In the genomic region with DNA sequence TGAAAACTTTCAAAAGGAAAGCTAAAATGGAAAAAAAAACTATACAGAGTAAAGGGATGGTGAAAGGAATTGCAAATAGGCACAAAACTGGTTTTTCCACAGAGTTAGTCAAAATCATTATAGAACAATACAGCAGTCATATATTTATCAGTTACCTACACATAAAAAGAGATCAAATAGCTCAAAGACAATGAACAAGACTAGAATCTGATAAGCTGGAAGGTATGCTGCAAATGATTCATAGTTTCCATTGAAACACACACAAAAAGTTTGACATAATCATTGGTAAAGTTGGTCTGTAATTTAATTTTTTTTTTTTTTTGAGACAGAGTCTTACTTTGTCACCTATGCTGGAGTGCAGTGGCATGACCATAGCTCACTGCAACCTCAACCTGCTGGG, we compare ENCODE assay signal across 21 cellular contexts.
A peak's percentile ranks its signal among the peaks of the same experiment; 100 is the strongest.
DNase-seq lines count a peak whose midpoint lies in the region; TF ChIP-seq lines count a peak whose summit lies in the region.
"Had no signal": no experiment of that assay in that cellular context is flagged by ENCODE, and none has a peak within 500 bp of the region (broad histone marks: within the 10 kb centered on the region; RNA-seq: fewer than 3 reads in every experiment).

No MANE protein-coding gene starts in this region.

- CTCF ChIA-PET in Calu3 (lab: Charles Lee) (interaction anchor here (0.6 to 0.9 kb wide), 3 partner anchors 15 to 653 kb away, joined by 3 to 5 read pairs (median 3); no protein-coding TSS in a partner anchor), PC-9 (lab: Charles Lee) (interaction anchor here (0.7 to 1.1 kb wide), 2 partner anchors 51 to 448 kb away, joined by 3 to 7 read pairs; no protein-coding TSS in a partner anchor)

- H3K36me3 ChIP-seq in PC-9 (ENCODE audit: low read depth) = no peaks in the 10 kb centered on the region

- DNase-seq in Calu3 (no peak), PC-9 (peak in 1 of 2 experiments; percentile 76), epithelial cell of esophagus (ENCODE audit: low read depth) (peak; percentile 1), nephron progenitor cell (no peak), AML-193 (lab: John Stamatoyannopoulos, UW) (no peak), C1 segment of cervical spinal cord (lab: John Stamatoyannopoulos, UW) (no peak), HuH-7 (ENCODE audit: low spot score) (no peak)
- DNase-seq: 8988T; ACHN; Caco-2; CD4-positive, CD25-positive, alpha-beta regulatory T cell; CD8-positive, alpha-beta T cell; DMS 273 treated with DMSO at 0.1 percent for 48 hours; DMS79; EL; GDM1; GM23248; H9 had no signal

- H3K36me3 Mint-ChIP-seq in Calu3 (ENCODE audit: insufficient read depth, unreplicated experiment) (no peaks in the 10 kb centered on the region), nephron progenitor cell (ENCODE audit: low read depth) (peaks cover 49% of the 10 kb centered on the region)
- H3K36me3 Mint-ChIP-seq: CD4-positive, CD25-positive, alpha-beta regulatory T cell; CD8-positive, alpha-beta T cell had no signal

- H3K9me3 Mint-ChIP-seq in Calu3 (ENCODE audit: low read depth, unreplicated experiment) = no peaks in the 10 kb centered on the region
- peaks cover 43% of the 10 kb centered on the region for H3K9me3 Mint-ChIP-seq in nephron progenitor cell

- POLR2A ChIA-PET in PC-9 (lab: Charles Lee; ENCODE audit: unreplicated experiment) = no interaction called here

- H3K4me1 Mint-ChIP-seq in Calu3 (ENCODE audit: low read depth, unreplicated experiment) (peaks cover 13% of the 10 kb centered on the region), nephron progenitor cell (peaks cover 27% of the 10 kb centered on the region)
- H3K4me1 Mint-ChIP-seq: CD4-positive, CD25-positive, alpha-beta regulatory T cell had no signal

- H3K4me3 ChIP-seq in PC-9 (no peak overlapping the region), epithelial cell of esophagus (ENCODE audit: low read length) (no peak overlapping the region)
- H3K4me3 ChIP-seq: A549, GM12878, GM23248 had no signal

- H3K9me2 ChIP-seq in PC-9 (ENCODE audit: insufficient read depth) = no peaks in the 10 kb centered on the region

- H2AFZ ChIP-seq in PC-9 = no peak overlapping the region
- H2AFZ ChIP-seq: GM23248 had no signal

- 0 out of 2 replicates have a peak overlapping the region, but pooled peaks have one; percentile 33 for H3K27ac ChIP-seq in PC-9
- H3K27ac ChIP-seq: A549, C4-2B, GM23248 had no signal

- H3K4me3 Mint-ChIP-seq in Calu3 (ENCODE audit: low read depth, unreplicated experiment) (no peak overlapping the region), nephron progenitor cell (no peak overlapping the region)
- H3K4me3 Mint-ChIP-seq: CD4-positive, CD25-positive, alpha-beta regulatory T cell; CD8-positive, alpha-beta T cell; H9 had no signal

- no TSS peak for BruUV-seq in Calu3 (replicated peaks; lab: Mats Ljungman, UMichigan)
- no TSS peak for BruUV-seq in PC-9 (replicated peaks; lab: Mats Ljungman, UMichigan)

- no peaks in the 10 kb centered on the region for H3K79me2 ChIP-seq in PC-9 (ENCODE audit: low read depth)

- H3K27me3 ChIP-seq in PC-9 (ENCODE audit: insufficient read depth, low read depth) = no peaks in the 10 kb centered on the region

- no peaks in the 10 kb centered on the region for H3K27me3 Mint-ChIP-seq in Calu3 (ENCODE audit: unreplicated experiment)
- H3K27me3 Mint-ChIP-seq in nephron progenitor cell (ENCODE audit: low read depth, poor library complexity) = peaks cover 7% of the 10 kb centered on the region
- H3K27me3 Mint-ChIP-seq: CD4-positive, CD25-positive, alpha-beta regulatory T cell had no signal

- H3K9me3 ChIP-seq in PC-9 (ENCODE audit: insufficient read depth, low read depth) = no peaks in the 10 kb centered on the region; the same call in 1 of the 2 replicates

- no peak for TF ChIP-seq CTCF in Calu3 (IDR thresholded peaks at IDR 0.05; ENCODE audit: unreplicated experiment)
- TF ChIP-seq CTCF in PC-9 (conservative IDR thresholded peaks at IDR 0.05) = no peak
- no peak for TF ChIP-seq CTCF in epithelial cell of esophagus (IDR thresholded peaks at IDR 0.05; ENCODE audit: insufficient read depth, low read depth, low read length, missing control alignments)
- no peak for TF ChIP-seq CTCF in nephron progenitor cell (IDR thresholded peaks at IDR 0.05)

- intact Hi-C loops in Calu3 (cut with micrococcal nuclease; ENCODE audit: unreplicated experiment) = loop anchor here (5.0 kb wide), 1 partner anchor 51 kb away; no protein-coding TSS in a partner anchor
- intact Hi-C loops in PC-9 (cut with micrococcal nuclease; ENCODE audit: unreplicated experiment) = loop anchor here (5.0 kb wide), 1 partner anchor 51 kb away; no protein-coding TSS in a partner anchor

- peaks cover 13% of the 10 kb centered on the region; the same call in 1 of the 2 replicates for H3K4me1 ChIP-seq in PC-9 (replicated peaks; ENCODE audit: insufficient read depth)
- H3K4me1 ChIP-seq: A549 had no signal

- no peaks in the 10 kb centered on the region for H3F3A ChIP-seq in PC-9 (ENCODE audit: insufficient read depth, low read depth)

- H3K4me2 ChIP-seq in PC-9 = no peak overlapping the region
- H3K4me2 ChIP-seq: A549 had no signal

- peak overlapping the region; percentile 44 for H3K27ac Mint-ChIP-seq in Calu3 (ENCODE audit: unreplicated experiment)
- peak overlapping the region; percentile 21 for H3K27ac Mint-ChIP-seq in nephron progenitor cell
- H3K27ac Mint-ChIP-seq: CD8-positive, alpha-beta T cell; H9 had no signal

- H4K20me1 ChIP-seq in PC-9 (ENCODE audit: insufficient read depth) = no peaks in the 10 kb centered on the region
